Comparison of ENCODE assay signal across 1 cellular context in genomic region chr6:129884211-129884610, GRCh38.
TF ChIP-seq lines count a peak whose summit lies in the region.

No MANE protein-coding gene starts in this region.

TF ChIP-seq in HCT116, 20 proteins besides CTCF, POLR2A, EP300 and RAD21 (continued from another document):
- no peak for TF ChIP-seq REST (IDR thresholded peaks at IDR 0.05; ENCODE audit: low read depth)
- no peak for TF ChIP-seq FOSL1 (IDR thresholded peaks at IDR 0.05; ENCODE audit: low read depth)
TF ChIP-seq in HCT116: peak in this region for 0.
